ENCODE assay signal across 25 cellular contexts in the genomic region with DNA sequence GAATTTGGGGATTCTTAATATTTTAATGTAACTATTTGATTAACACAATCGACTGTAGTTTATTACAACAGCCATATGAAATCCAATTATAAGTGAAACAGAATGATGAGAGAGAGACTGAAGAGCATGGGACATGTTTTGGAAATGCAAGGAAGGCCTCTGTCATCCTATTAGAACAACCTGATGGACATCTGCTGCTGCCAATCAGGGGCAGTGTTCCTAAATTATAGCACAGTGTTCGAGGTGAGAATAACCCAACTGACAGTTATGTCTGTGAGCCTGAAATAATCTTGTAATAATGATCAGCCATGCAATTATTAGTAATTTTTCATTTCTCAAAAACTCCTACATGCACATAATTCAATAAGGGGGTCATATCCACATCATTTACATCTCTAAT.
"Had no signal": no experiment of that assay in that cellular context is flagged by ENCODE, and none has a peak within 500 bp of the region (broad histone marks: within the 10 kb centered on the region; RNA-seq: fewer than 3 reads in every experiment).

No MANE protein-coding gene starts in this region.

- ATAC-seq: left colon; left lung; lower lobe of right lung; naive thymus-derived CD4-positive, alpha-beta T cell; natural killer cell treated with Interleukin-12 subunit alpha and Interleukin-12 subunit beta and Interleukin-15 and Interleukin-18, amount 100 ng/mL, for 72 hours; right lobe of liver; stimulated activated naive B cell treated with anti-CD40 and anti-IgM and Interleukin-4, amounts not matched to agents 10 μg/mL and 1 μg/mL and 100 μg/mL, for 72 hours; stimulated activated naive CD8-positive, alpha-beta T cell treated with anti-CD3 and anti-CD28 coated beads, Interleukin-15, Interleukin-2, amounts not matched to agents 100 U/mL and 50 U/mL, for 24 hours had no signal

- H3K4me1 ChIP-seq: left lung, lower lobe of right lung, right atrium auricular region, right lobe of liver, stomach, testis, thyroid gland, transverse colon, upper lobe of left lung, vagina had no signal

- H3K36me3 ChIP-seq: left lung, lower lobe of right lung, ovary, right atrium auricular region, right lobe of liver, stomach, thyroid gland, transverse colon, upper lobe of left lung, vagina had no signal

- H3K27me3 ChIP-seq: left lung, ovary, right atrium auricular region, right lobe of liver, stomach, testis, thyroid gland, transverse colon, upper lobe of left lung, vagina had no signal

- DNase-seq: hippocampal formation; kidney; left colon; left lung; lower lobe of right lung; mammary epithelial cell; mesenchymal stem cell; naive thymus-derived CD4-positive, alpha-beta T cell; ovary; right lobe of liver; stimulated activated CD4-positive, alpha-beta T cell treated with anti-CD3 and anti-CD28 coated beads, Interleukin-12 subunit alpha, Interleukin-12 subunit beta, amount 100 ng/mL, for 4 hours; stimulated activated CD4-positive, alpha-beta T cell treated with anti-CD3 and anti-CD28 coated beads, Interleukin-15, amount 100 ng/mL, for 24 hours; stimulated activated CD4-positive, alpha-beta T cell treated with anti-CD3 and anti-CD28 coated beads, Interleukin-2, amount 100 ng/mL, for 24 hours; stimulated activated CD4-positive, alpha-beta T cell treated with anti-CD3 and anti-CD28 coated beads, Interleukin-4, amount 100 ng/mL, for 1 hour; stimulated activated naive B cell treated with anti-CD40 and anti-IgM and Interleukin-4, amounts not matched to agents 10 μg/mL and 1 μg/mL and 100 μg/mL, for 72 hours; stimulated activated naive CD8-positive, alpha-beta T cell treated with anti-CD3 and anti-CD28 coated beads, Interleukin-15, Interleukin-2, amounts not matched to agents 100 U/mL and 50 U/mL, for 24 hours; stomach; testis; thyroid gland; transverse colon; upper lobe of left lung had no signal

- H3K27ac ChIP-seq: left lung, lower lobe of right lung, ovary, right atrium auricular region, right lobe of liver, skin epidermis, stomach, testis, thyroid gland, transverse colon, upper lobe of left lung, vagina had no signal

- H3K9me3 ChIP-seq: left lung, lower lobe of right lung, ovary, right atrium auricular region, stomach, testis, thyroid gland, transverse colon, upper lobe of left lung, vagina had no signal

- H3K4me3 ChIP-seq: left lung, lower lobe of right lung, ovary, right atrium auricular region, right lobe of liver, skin epidermis, stomach, testis, thyroid gland, transverse colon, upper lobe of left lung, vagina had no signal
